ENCODE assay signal across 10 cellular contexts in genomic region chr22:40046126-40046525, GRCh38. TPM values are rescaled to one million over a fixed set of nuclear protein-coding genes. Genes with fewer than 3 reads are reported as not detected.
DNase-seq lines count a peak whose midpoint lies in the region; ATAC-seq, FAIRE-seq and TF ChIP-seq lines count a peak whose summit lies in the region.
"Had no signal": no experiment of that assay in that cellular context is flagged by ENCODE, and none has a peak within 500 bp of the region (broad histone marks: within the 10 kb centered on the region; RNA-seq: fewer than 3 reads in every experiment).

No MANE protein-coding gene starts in this region.

- peaks cover 4% of the 10 kb centered on the region for H3K4me1 ChIP-seq in iPS-18a (ENCODE audit: control insufficient read depth, low read depth, low read length)

- no peak overlapping the region for H3K9ac ChIP-seq in iPS-18a (ENCODE audit: low read length)

- TF ChIP-seq CTCF in activated CD8-positive, alpha-beta T cell treated with anti-CD3 and anti-CD28 coated beads for 36 hours (IDR thresholded peaks at IDR 0.05): no peak
- TF ChIP-seq CTCF in GM10266 (IDR thresholded peaks at IDR 0.05; ENCODE audit: control insufficient read depth, insufficient read depth, low read depth, missing control alignments): no peak

- H3K4me3 ChIP-seq in iPS-18a (ENCODE audit: low read length): peak overlapping the region; percentile 91

- no peak for FAIRE-seq in RCC 7860 (lab: Jason Lieb, UNC)
- FAIRE-seq: frontal cortex, small intestine had no signal

- peaks cover 2% of the 10 kb centered on the region for H3K36me3 Mint-ChIP-seq in activated CD4-positive, alpha-beta T cell treated with anti-CD3 and anti-CD28 coated beads for 36 hours (ENCODE audit: low read depth)
- peaks cover 5% of the 10 kb centered on the region for H3K36me3 Mint-ChIP-seq in activated CD8-positive, alpha-beta T cell treated with anti-CD3 and anti-CD28 coated beads for 36 hours (ENCODE audit: low read depth)
- H3K36me3 Mint-ChIP-seq in stimulated activated naive CD8-positive, alpha-beta T cell treated with anti-CD3 and anti-CD28 coated beads, Interleukin-15, Interleukin-2, amounts not matched to agents 100 ng/mL and 50 ng/mL, for 24 hours (ENCODE audit: low read depth): peaks cover 5% of the 10 kb centered on the region

- POLR2A ChIA-PET in activated CD4-positive, alpha-beta T cell treated with anti-CD3 and anti-CD28 coated beads for 36 hours (lab: Charles Lee): interaction anchor here (0.7 to 5.4 kb wide), 3 partner anchors 10 to 301 kb away, joined by 8 to 71 read pairs (median 29); partner anchors contain the start of genes ADSL and TNRC6B
- POLR2A ChIA-PET in activated CD8-positive, alpha-beta T cell treated with anti-CD3 and anti-CD28 coated beads for 36 hours (lab: Charles Lee): interaction anchor here (0.6 to 4.8 kb wide), 9 partner anchors 10 to 302 kb away, joined by 3 to 63 read pairs (median 4); partner anchors contain the start of genes ADSL and TNRC6B

- H3K27me3 Mint-ChIP-seq in activated CD4-positive, alpha-beta T cell treated with anti-CD3 and anti-CD28 coated beads for 36 hours: no peaks in the 10 kb centered on the region
- H3K27me3 Mint-ChIP-seq in activated CD8-positive, alpha-beta T cell treated with anti-CD3 and anti-CD28 coated beads for 36 hours: no peaks in the 10 kb centered on the region
- H3K27me3 Mint-ChIP-seq in stimulated activated naive CD8-positive, alpha-beta T cell treated with anti-CD3 and anti-CD28 coated beads, Interleukin-15, Interleukin-2, amounts not matched to agents 100 ng/mL and 50 ng/mL, for 24 hours: peaks cover 4% of the 10 kb centered on the region

- peak overlapping the region; percentile 90 for H3K27ac Mint-ChIP-seq in activated CD4-positive, alpha-beta T cell treated with anti-CD3 and anti-CD28 coated beads for 36 hours
- peak overlapping the region; percentile 82 for H3K27ac Mint-ChIP-seq in activated CD8-positive, alpha-beta T cell treated with anti-CD3 and anti-CD28 coated beads for 36 hours
- H3K27ac Mint-ChIP-seq in stimulated activated naive CD8-positive, alpha-beta T cell treated with anti-CD3 and anti-CD28 coated beads, Interleukin-15, Interleukin-2, amounts not matched to agents 100 ng/mL and 50 ng/mL, for 24 hours: peak overlapping the region; percentile 90

- peak; percentile 56 for DNase-seq in activated CD4-positive, alpha-beta T cell treated with anti-CD3 and anti-CD28 coated beads for 36 hours
- DNase-seq in activated CD4-positive, alpha-beta T cell treated with anti-CD3 and anti-CD28 coated beads, Interleukin-2, amount 50 U/mL, for 1 hour: no peak
- peak; percentile 67 for DNase-seq in activated CD8-positive, alpha-beta T cell treated with anti-CD3 and anti-CD28 coated beads for 36 hours
- DNase-seq in RCC 7860 (ENCODE audit: low spot score) (no peak), GM10266 (ENCODE audit: extremely low spot score) (no peak)

- peak overlapping the region; percentile 72 for H3K4me3 Mint-ChIP-seq in activated CD4-positive, alpha-beta T cell treated with anti-CD3 and anti-CD28 coated beads for 36 hours
- H3K4me3 Mint-ChIP-seq in activated CD8-positive, alpha-beta T cell treated with anti-CD3 and anti-CD28 coated beads for 36 hours: peak overlapping the region; percentile 73
- peak overlapping the region; percentile 86 for H3K4me3 Mint-ChIP-seq in stimulated activated naive CD8-positive, alpha-beta T cell treated with anti-CD3 and anti-CD28 coated beads, Interleukin-15, Interleukin-2, amounts not matched to agents 100 ng/mL and 50 ng/mL, for 24 hours

- ATAC-seq in activated CD4-positive, alpha-beta T cell treated with anti-CD3 and anti-CD28 coated beads for 36 hours: no peak
- ATAC-seq in activated CD8-positive, alpha-beta T cell treated with anti-CD3 and anti-CD28 coated beads for 36 hours: no peak
- no peak for ATAC-seq in HG03196 (IDR thresholded peaks at IDR 0.05; ENCODE audit: unreplicated experiment)

- CTCF ChIA-PET in activated CD4-positive, alpha-beta T cell treated with anti-CD3 and anti-CD28 coated beads for 36 hours (lab: Charles Lee): interaction anchor here (0.9 kb wide), 2 partner anchors 9 to 20 kb away, joined by 5 read pairs; no protein-coding TSS in a partner anchor
- CTCF ChIA-PET in activated CD8-positive, alpha-beta T cell treated with anti-CD3 and anti-CD28 coated beads for 36 hours (lab: Charles Lee): interaction anchor here (0.7 to 3.9 kb wide), 3 partner anchors 10 to 301 kb away, joined by 3 to 35 read pairs (median 6); partner anchors contain the start of gene ADSL

- no peaks in the 10 kb centered on the region for H3K9me3 Mint-ChIP-seq in activated CD4-positive, alpha-beta T cell treated with anti-CD3 and anti-CD28 coated beads for 36 hours (ENCODE audit: low read depth)
- no peaks in the 10 kb centered on the region for H3K9me3 Mint-ChIP-seq in activated CD8-positive, alpha-beta T cell treated with anti-CD3 and anti-CD28 coated beads for 36 hours
- H3K9me3 Mint-ChIP-seq in stimulated activated naive CD8-positive, alpha-beta T cell treated with anti-CD3 and anti-CD28 coated beads, Interleukin-15, Interleukin-2, amounts not matched to agents 100 ng/mL and 50 ng/mL, for 24 hours: no peaks in the 10 kb centered on the region

- peaks cover 40% of the 10 kb centered on the region for H3K4me1 Mint-ChIP-seq in activated CD4-positive, alpha-beta T cell treated with anti-CD3 and anti-CD28 coated beads for 36 hours
- peaks cover 41% of the 10 kb centered on the region for H3K4me1 Mint-ChIP-seq in activated CD8-positive, alpha-beta T cell treated with anti-CD3 and anti-CD28 coated beads for 36 hours (ENCODE audit: low read depth)
- H3K4me1 Mint-ChIP-seq in stimulated activated naive CD8-positive, alpha-beta T cell treated with anti-CD3 and anti-CD28 coated beads, Interleukin-15, Interleukin-2, amounts not matched to agents 100 ng/mL and 50 ng/mL, for 24 hours (ENCODE audit: low read depth): peaks cover 66% of the 10 kb centered on the region

- H3K27me3 ChIP-seq in iPS-18a (ENCODE audit: control insufficient read depth, insufficient read depth, low read length): peaks cover 14% of the 10 kb centered on the region

- intact Hi-C loops in activated CD4-positive, alpha-beta T cell treated with anti-CD3 and anti-CD28 coated beads for 36 hours (cut with DNase I, micrococcal nuclease): no loop called here
- intact Hi-C loops in activated CD8-positive, alpha-beta T cell treated with anti-CD3 and anti-CD28 coated beads for 36 hours (cut with micrococcal nuclease): no loop called here

- no peak overlapping the region for H3K27ac ChIP-seq in iPS-18a (ENCODE audit: low read length)

- H3K36me3 ChIP-seq in iPS-18a (ENCODE audit: control insufficient read depth, low read depth, low read length): no peaks in the 10 kb centered on the region

- H3K9me3 ChIP-seq in iPS-18a (ENCODE audit: control insufficient read depth, low read depth, low read length): no peaks in the 10 kb centered on the region

RNA-seq across cellular contexts. Expression of gene FAM83F, which starts 51.4 kb away (rescaled TPM):
- under 1 TPM; 0.49 to 0.91 TPM for total RNA-seq in activated CD4-positive, alpha-beta T cell treated with anti-CD3 and anti-CD28 coated beads for 36 hours
- 1 to 10 TPM; 1.5 to 2.0 TPM for total RNA-seq in activated CD8-positive, alpha-beta T cell treated with anti-CD3 and anti-CD28 coated beads for 36 hours

Comparison
In these comparisons a context has a peak if more than half of its experiments do, and no peak if none do; other contexts are left out.
1. DNase-seq: peak in activated CD4-positive, alpha-beta T cell treated with anti-CD3 and anti-CD28 coated beads for 36 hours (single experiment) and activated CD8-positive, alpha-beta T cell treated with anti-CD3 and anti-CD28 coated beads for 36 hours (single experiment); none in activated CD4-positive, alpha-beta T cell treated with anti-CD3 and anti-CD28 coated beads, Interleukin-2, amount 50 U/mL, for 1 hour (single experiment), RCC 7860 (single experiment) and GM10266 (single experiment).
2. Peak in every context shown above with its lines, with median percentiles within 50 percentile points of each other: H3K27ac Mint-ChIP-seq and H3K4me3 Mint-ChIP-seq.